In genomic region chr10:43594944-43595589, GRCh38 we compare ENCODE assay signal across 8 cellular contexts. TPM values are rescaled to one million over a fixed set of nuclear protein-coding genes. Genes with fewer than 3 reads are reported as not detected.
A peak's percentile ranks its signal among the peaks of the same experiment; 100 is the strongest.
DNase-seq lines count a peak whose midpoint lies in the region; ATAC-seq and TF ChIP-seq lines count a peak whose summit lies in the region.

No MANE protein-coding gene starts in this region.

- peak overlapping the region; percentile 70 for H3K27ac Mint-ChIP-seq in activated T-helper 2 cell treated with anti-CD3 and anti-CD28 coated beads, Interferon-gamma antibody, Interleukin-2, Interleukin-4, amounts not matched to agents 10 μg/mL and 5 μg/mL and 100 μg/mL, durations not matched to agents 14 hours and 24 hours and 36 hours

- no peaks in the 10 kb centered on the region for H3K27me3 ChIP-seq in DND-41 (ENCODE audit: insufficient read depth, low read length, poor library complexity)

- H3K27me3 Mint-ChIP-seq in activated T-helper 2 cell treated with anti-CD3 and anti-CD28 coated beads, Interferon-gamma antibody, Interleukin-2, Interleukin-4, amounts not matched to agents 10 μg/mL and 5 μg/mL and 100 μg/mL, durations not matched to agents 14 hours and 24 hours and 36 hours (ENCODE audit: low read depth), result peaks cover 14% of the 10 kb centered on the region

- H3K36me3 Mint-ChIP-seq in activated T-helper 2 cell treated with anti-CD3 and anti-CD28 coated beads, Interferon-gamma antibody, Interleukin-2, Interleukin-4, amounts not matched to agents 10 μg/mL and 5 μg/mL and 100 μg/mL, durations not matched to agents 14 hours and 24 hours and 36 hours (ENCODE audit: low read depth), result peaks cover 7% of the 10 kb centered on the region

- intact Hi-C loops in activated T-helper 2 cell treated with anti-CD3 and anti-CD28 coated beads, Interferon-gamma antibody, Interleukin-2, Interleukin-4, amounts not matched to agents 10 μg/mL and 5 μg/mL and 100 μg/mL, durations not matched to agents 14 hours and 24 hours and 36 hours (cut with micrococcal nuclease), result loop anchor here (1.0 to 10.0 kb wide), 8 partner anchors 21 to 1040 kb away; partner anchors contain the start of genes ZNF239 and ZNF32

- TF ChIP-seq CTCF in DND-41 (IDR thresholded peaks at IDR 0.05; ENCODE audit: borderline replicate concordance, extremely low read depth, low read length, poor library complexity, severe bottlenecking), result no peak

- no peaks in the 10 kb centered on the region for H4K20me1 ChIP-seq in DND-41 (ENCODE audit: insufficient read depth, low read length)

- no peaks in the 10 kb centered on the region for H3K36me3 ChIP-seq in DND-41 (ENCODE audit: insufficient read depth, low read length)

- H3K9me3 Mint-ChIP-seq in activated T-helper 2 cell treated with anti-CD3 and anti-CD28 coated beads, Interferon-gamma antibody, Interleukin-2, Interleukin-4, amounts not matched to agents 10 μg/mL and 5 μg/mL and 100 μg/mL, durations not matched to agents 14 hours and 24 hours and 36 hours, result peaks cover 23% of the 10 kb centered on the region

- peaks cover 26% of the 10 kb centered on the region for H3K4me1 Mint-ChIP-seq in activated T-helper 2 cell treated with anti-CD3 and anti-CD28 coated beads, Interferon-gamma antibody, Interleukin-2, Interleukin-4, amounts not matched to agents 10 μg/mL and 5 μg/mL and 100 μg/mL, durations not matched to agents 14 hours and 24 hours and 36 hours (ENCODE audit: low read depth)

- peak overlapping the region; percentile 59 for H3K4me3 Mint-ChIP-seq in activated T-helper 2 cell treated with anti-CD3 and anti-CD28 coated beads, Interferon-gamma antibody, Interleukin-2, Interleukin-4, amounts not matched to agents 10 μg/mL and 5 μg/mL and 100 μg/mL, durations not matched to agents 14 hours and 24 hours and 36 hours (ENCODE audit: low read depth)

- peaks cover 20% of the 10 kb centered on the region for H3K4me1 ChIP-seq in DND-41 (ENCODE audit: insufficient read depth, low read length)

- peak overlapping the region; percentile 24; the same call in 1 of the 2 replicates for H3K9ac ChIP-seq in DND-41 (ENCODE audit: low read depth, low read length)

- H3K4me3 ChIP-seq in DND-41 (ENCODE audit: low read depth in 1 of 2, low read length in 2 of 2), result peak overlapping the region in 1 of 2 experiments; percentile 47; a peak in 2 of 4 replicates

- DNase-seq in DND-41, result peak; percentile 64
- peak; percentile 29 for DNase-seq in activated T-helper 2 cell treated with anti-CD3 and anti-CD28 coated beads, Interferon-gamma antibody, Interleukin-2, Interleukin-4, amounts not matched to agents 10 μg/mL and 5 μg/mL and 100 μg/mL, durations not matched to agents 14 hours and 24 hours and 36 hours (ENCODE audit: low spot score)
- DNase-seq in left lobe of liver (ENCODE audit: low spot score), result no peak
- no peak for DNase-seq in NCI-H510A treated with DMSO at 0.1 percent for 48 hours (lab: John Stamatoyannopoulos, UW)
- no peak for DNase-seq in iPS-NIHi11 (ENCODE audit: low spot score)
- DNase-seq in NCI-H187 (lab: John Stamatoyannopoulos, UW), result no peak

- ATAC-seq in DND-41 (ENCODE audit: insufficient read depth, low read depth) (peak; percentile 94), GM19467 (IDR thresholded peaks at IDR 0.05; ENCODE audit: unreplicated experiment) (peak; percentile 88), HG03558 (IDR thresholded peaks at IDR 0.05; ENCODE audit: extremely low read depth, unreplicated experiment) (peak; percentile 96), left lobe of liver (peak; percentile 59)

- peak overlapping the region; percentile 67 for H3K27ac ChIP-seq in DND-41 (ENCODE audit: low read length)

- peaks cover 9% of the 10 kb centered on the region for H3K9me3 ChIP-seq in DND-41 (ENCODE audit: insufficient read depth, low read length, severe bottlenecking)

- H3K79me2 ChIP-seq in DND-41 (ENCODE audit: insufficient read depth, low read length), result no peaks in the 10 kb centered on the region

- H2AFZ ChIP-seq in DND-41 (ENCODE audit: low read depth, low read length), result peak overlapping the region; percentile 75

- H3K4me2 ChIP-seq in DND-41 (ENCODE audit: insufficient read depth, low read length), result peak overlapping the region; percentile 62

RNA-seq across cellular contexts. Expression of gene ZNF485, which starts 11.2 kb away (rescaled TPM):
- total RNA-seq in activated T-helper 2 cell treated with anti-CD3 and anti-CD28 coated beads, Interferon-gamma antibody, Interleukin-2, Interleukin-4, amounts not matched to agents 10 μg/mL and 5 μg/mL and 100 μg/mL, durations not matched to agents 14 hours and 24 hours and 36 hours, result 5.6 and 6.5 TPM in 2 replicates
- total RNA-seq in left lobe of liver, result 2.7 TPM

RNA-seq across cellular contexts. Expression of gene ZNF239, which starts 20.7 kb away (rescaled TPM):
- total RNA-seq in activated T-helper 2 cell treated with anti-CD3 and anti-CD28 coated beads, Interferon-gamma antibody, Interleukin-2, Interleukin-4, amounts not matched to agents 10 μg/mL and 5 μg/mL and 100 μg/mL, durations not matched to agents 14 hours and 24 hours and 36 hours, result 0.66 and 0.97 TPM in 2 replicates
- 0.40 TPM for total RNA-seq in left lobe of liver

RNA-seq across cellular contexts. Expression of gene ZNF32, which starts 53.6 kb away (rescaled TPM):
- total RNA-seq in activated T-helper 2 cell treated with anti-CD3 and anti-CD28 coated beads, Interferon-gamma antibody, Interleukin-2, Interleukin-4, amounts not matched to agents 10 μg/mL and 5 μg/mL and 100 μg/mL, durations not matched to agents 14 hours and 24 hours and 36 hours, result 12.1 and 12.9 TPM in 2 replicates
- 14.6 TPM for total RNA-seq in left lobe of liver

Comparison
In these comparisons a context has a peak if more than half of its experiments do, and no peak if none do; other contexts are left out.
1. DNase-seq: peak in DND-41 (single experiment) and activated T-helper 2 cell treated with anti-CD3 and anti-CD28 coated beads, Interferon-gamma antibody, Interleukin-2, Interleukin-4, amounts not matched to agents 10 μg/mL and 5 μg/mL and 100 μg/mL, durations not matched to agents 14 hours and 24 hours and 36 hours (single experiment); none in left lobe of liver (single experiment), NCI-H510A treated with DMSO at 0.1 percent for 48 hours (single experiment), iPS-NIHi11 (single experiment) and NCI-H187 (0 of 2).
2. Peak in every context shown above with its lines, with median percentiles within 50 percentile points of each other: ATAC-seq.